Comparison of ENCODE assay signal across 9 cellular contexts in genomic region chr2:73386894-73387636, GRCh38. TPM values are rescaled to one million over a fixed set of nuclear protein-coding genes. Genes with fewer than 3 reads are reported as not detected.
DNase-seq lines count a peak whose midpoint lies in the region; ATAC-seq and TF ChIP-seq lines count a peak whose summit lies in the region.
"Had no signal": no experiment of that assay in that cellular context is flagged by ENCODE, and none has a peak within 500 bp of the region (broad histone marks: within the 10 kb centered on the region; RNA-seq: fewer than 3 reads in every experiment).

No MANE protein-coding gene starts in this region.

- DNase-seq in NCI-H69 (lab: John Stamatoyannopoulos, UW) (peak; percentile 7), endodermal cell (no peak), pons (ENCODE audit: low spot score) (peak; percentile 2), posterior vena cava (ENCODE audit: low spot score) (no peak), HUDEP-2 (lab: John Stamatoyannopoulos, UW; ENCODE audit: unreplicated experiment in 76 of 76) (no peak), NCI-H2029 (lab: John Stamatoyannopoulos, UW) (no peak)
- DNase-seq: effector CD8-positive, alpha-beta T cell had no signal

- H3K4me1 ChIP-seq in ES-I3 (ENCODE audit: insufficient read depth, low read length) (no peaks in the 10 kb centered on the region), endodermal cell (ENCODE audit: control insufficient read depth, insufficient read depth, low read length) (peaks cover 9% of the 10 kb centered on the region)

- TF ChIP-seq CTCF in endodermal cell (conservative IDR thresholded peaks at IDR 0.05) = no peak

- H3K27ac ChIP-seq in endodermal cell (ENCODE audit: low read depth, low read length) = no peak overlapping the region

- H3K9ac ChIP-seq in ES-I3 (ENCODE audit: low read depth, low read length) = peak overlapping the region; percentile 93
- H3K9ac ChIP-seq in endodermal cell (ENCODE audit: extremely low read depth, low read length, poor library complexity, severe bottlenecking) = peak overlapping the region; percentile 75

- ATAC-seq in HG02571 (IDR thresholded peaks at IDR 0.05; ENCODE audit: unreplicated experiment) = no peak

- no peaks in the 10 kb centered on the region for H3K9me3 Mint-ChIP-seq in endodermal cell

- H3K9me3 ChIP-seq in ES-I3 (ENCODE audit: control insufficient read depth, insufficient read depth, low read length) (no peaks in the 10 kb centered on the region), endodermal cell (ENCODE audit: control insufficient read depth, low read length) (no peaks in the 10 kb centered on the region)

- H3K4me3 ChIP-seq in endodermal cell (ENCODE audit: low read length) = peak overlapping the region; percentile 93

- H3K27me3 Mint-ChIP-seq in endodermal cell (ENCODE audit: insufficient read depth) = peaks cover 17% of the 10 kb centered on the region

- peaks cover 3% of the 10 kb centered on the region for H3K36me3 Mint-ChIP-seq in endodermal cell (ENCODE audit: low read depth)

- peaks cover 27% of the 10 kb centered on the region for H3K4me1 Mint-ChIP-seq in endodermal cell

- peaks cover 12% of the 10 kb centered on the region for H3K27me3 ChIP-seq in endodermal cell (ENCODE audit: control insufficient read depth, insufficient read depth, low read length, poor library complexity, severe bottlenecking)

- intact Hi-C loops in posterior vena cava (cut with DNase I) = no loop called here

- H3K36me3 ChIP-seq in ES-I3 (ENCODE audit: insufficient read depth, low read length) (no peaks in the 10 kb centered on the region), endodermal cell (ENCODE audit: control insufficient read depth, insufficient read depth, low read length) (no peaks in the 10 kb centered on the region)

- H3K27ac Mint-ChIP-seq in endodermal cell = peak overlapping the region; percentile 91

- 32 to 34% methylated on average over 6 of the region's 6 CpGs for WGBS in endodermal cell (ENCODE audit: insufficient coverage in 1 of 2, insufficient read length in 1 of 2), 2 experiments

- H3K4me3 Mint-ChIP-seq in endodermal cell = peak overlapping the region; percentile 95

RNA-seq across cellular contexts. Expression of gene ALMS1, which starts 1.4 kb away (rescaled TPM):
- total RNA-seq in endodermal cell (10 to 100 TPM; 52.4 to 56.1 TPM), posterior vena cava (10 to 100 TPM; 21.2 to 21.4 TPM)
- polyA plus RNA-seq in endodermal cell (2013, experiment 1 of 2) = 23.2 TPM
- 23.1 TPM for polyA plus RNA-seq in endodermal cell (2013, experiment 2 of 2)

Comparison
In these comparisons a context has a peak if more than half of its experiments do, and no peak if none do; other contexts are left out.
1. DNase-seq: peak in NCI-H69 (single experiment) and pons (single experiment); none in endodermal cell (single experiment), posterior vena cava (single experiment), HUDEP-2 (0 of 76) and NCI-H2029 (single experiment).